ENCODE assay signal across 8 cellular contexts in genomic region chr18:2981212-2981728, GRCh38. TPM values are rescaled to one million over a fixed set of nuclear protein-coding genes. Genes with fewer than 3 reads are reported as not detected.
DNase-seq lines count a peak whose midpoint lies in the region; ATAC-seq and TF ChIP-seq lines count a peak whose summit lies in the region.

No MANE protein-coding gene starts in this region.

- no peak overlapping the region for H3K27ac ChIP-seq in HEK293 (ENCODE audit: extremely low read depth, low read depth, low read length)
- H3K27ac ChIP-seq in iPS-18a (ENCODE audit: low read length): peak overlapping the region; percentile 18

- CTCF ChIA-PET in HEK293 (lab: Yijun Ruan, JAX): interaction anchor here (1.0 kb wide), 1 partner anchor 13 kb away, joined by 4 read pairs; no protein-coding TSS in a partner anchor

- H3K9me3 Mint-ChIP-seq in activated T-helper 1 cell treated with anti-CD3 and anti-CD28 coated beads, Interleukin-12 subunit alpha, Interleukin-12 subunit beta, Interleukin-2, Interleukin-4 antibody, amounts not matched to agents 30 ng/mL and 10 ng/mL and 1 ng/mL, durations not matched to agents 14 hours and 24 hours and 36 hours: no peaks in the 10 kb centered on the region

- H3K4me1 ChIP-seq in HEK293 (ENCODE audit: control insufficient read depth, insufficient read depth, low read length): peaks cover 29% of the 10 kb centered on the region
- H3K4me1 ChIP-seq in iPS-18a (ENCODE audit: control insufficient read depth, low read depth, low read length): peaks cover 26% of the 10 kb centered on the region

- H3K4me3 ChIP-seq in HEK293 (ENCODE audit: low read depth, low read length): no peak overlapping the region
- peak overlapping the region; percentile 25 for H3K4me3 ChIP-seq in iPS-18a (ENCODE audit: low read length)

- no peak for ATAC-seq in GM18505 (IDR thresholded peaks at IDR 0.05; ENCODE audit: unreplicated experiment)

- POLR2A ChIA-PET in HEK293 (lab: Yijun Ruan, JAX): no interaction called here

- no peaks in the 10 kb centered on the region for H3K27me3 Mint-ChIP-seq in activated T-helper 1 cell treated with anti-CD3 and anti-CD28 coated beads, Interleukin-12 subunit alpha, Interleukin-12 subunit beta, Interleukin-2, Interleukin-4 antibody, amounts not matched to agents 30 ng/mL and 10 ng/mL and 1 ng/mL, durations not matched to agents 14 hours and 24 hours and 36 hours (ENCODE audit: insufficient read depth)

- H3K9ac ChIP-seq in iPS-18a (ENCODE audit: low read length): no peak overlapping the region

- DNase-seq in activated T-helper 1 cell treated with anti-CD3 and anti-CD28 coated beads, Interleukin-12 subunit alpha, Interleukin-12 subunit beta, Interleukin-2, Interleukin-4 antibody, amounts not matched to agents 30 ng/mL and 10 ng/mL and 1 ng/mL, durations not matched to agents 14 hours and 24 hours and 36 hours (ENCODE audit: low spot score): no peak
- DNase-seq in stromal cell of bone marrow (ENCODE audit: low read depth): peak; percentile 69
- no peak for DNase-seq in NCI-H146 treated with DMSO at 0.1 percent for 48 hours (lab: John Stamatoyannopoulos, UW; ENCODE audit: unreplicated experiment)
- DNase-seq in stimulated activated CD4-positive, alpha-beta T cell treated with anti-CD3 and anti-CD28 coated beads, Interleukin-4, amount 100 ng/mL, for 24 hours: no peak
- no peak for DNase-seq in NCI-H446 (lab: John Stamatoyannopoulos, UW)

- H3K9me3 ChIP-seq in HEK293 (ENCODE audit: control insufficient read depth, insufficient read depth, low read depth, low read length): no peaks in the 10 kb centered on the region
- H3K9me3 ChIP-seq in iPS-18a (ENCODE audit: control insufficient read depth, low read depth, low read length): no peaks in the 10 kb centered on the region

- H3K27me3 ChIP-seq in iPS-18a (ENCODE audit: control insufficient read depth, insufficient read depth, low read length): no peaks in the 10 kb centered on the region

- H3K36me3 Mint-ChIP-seq in activated T-helper 1 cell treated with anti-CD3 and anti-CD28 coated beads, Interleukin-12 subunit alpha, Interleukin-12 subunit beta, Interleukin-2, Interleukin-4 antibody, amounts not matched to agents 30 ng/mL and 10 ng/mL and 1 ng/mL, durations not matched to agents 14 hours and 24 hours and 36 hours (ENCODE audit: low read depth): peaks cover 18% of the 10 kb centered on the region

- peak overlapping the region; percentile 96 for H3K27ac Mint-ChIP-seq in activated T-helper 1 cell treated with anti-CD3 and anti-CD28 coated beads, Interleukin-12 subunit alpha, Interleukin-12 subunit beta, Interleukin-2, Interleukin-4 antibody, amounts not matched to agents 30 ng/mL and 10 ng/mL and 1 ng/mL, durations not matched to agents 14 hours and 24 hours and 36 hours

- intact Hi-C loops in activated T-helper 1 cell treated with anti-CD3 and anti-CD28 coated beads, Interleukin-12 subunit alpha, Interleukin-12 subunit beta, Interleukin-2, Interleukin-4 antibody, amounts not matched to agents 30 ng/mL and 10 ng/mL and 1 ng/mL, durations not matched to agents 14 hours and 24 hours and 36 hours (cut with micrococcal nuclease): loop anchor here (1.0 to 5.0 kb wide), 5 partner anchors 9 to 324 kb away; partner anchors contain the start of gene SMCHD1

- H3K4me1 Mint-ChIP-seq in activated T-helper 1 cell treated with anti-CD3 and anti-CD28 coated beads, Interleukin-12 subunit alpha, Interleukin-12 subunit beta, Interleukin-2, Interleukin-4 antibody, amounts not matched to agents 30 ng/mL and 10 ng/mL and 1 ng/mL, durations not matched to agents 14 hours and 24 hours and 36 hours (ENCODE audit: low read depth): peaks cover 99% of the 10 kb centered on the region

- TF ChIP-seq CTCF in HEK293 (tag by site-specific recombination; IDR thresholded peaks at IDR 0.05): no peak

- no peak for TF ChIP-seq POLR2A in GM18505 (IDR thresholded peaks at IDR 0.05; ENCODE audit: borderline replicate concordance, extremely low read depth, insufficient read depth, insufficient read length)

- peak overlapping the region; percentile 92 for H3K4me3 Mint-ChIP-seq in activated T-helper 1 cell treated with anti-CD3 and anti-CD28 coated beads, Interleukin-12 subunit alpha, Interleukin-12 subunit beta, Interleukin-2, Interleukin-4 antibody, amounts not matched to agents 30 ng/mL and 10 ng/mL and 1 ng/mL, durations not matched to agents 14 hours and 24 hours and 36 hours

- H3K36me3 ChIP-seq in HEK293 (ENCODE audit: control insufficient read depth in 2 of 2, insufficient read depth in 1 of 2, low read length in 2 of 2) (no peaks in the 10 kb centered on the region), iPS-18a (ENCODE audit: control insufficient read depth, low read depth, low read length) (no peaks in the 10 kb centered on the region)

TF ChIP-seq in HEK293, 187 proteins besides CTCF, POLR2A, EP300 and RAD21:
- TF ChIP-seq ZNF146 (tag by site-specific recombination; IDR thresholded peaks at IDR 0.05): no peak
- TF ChIP-seq ZBTB17 (tag by site-specific recombination; IDR thresholded peaks at IDR 0.05): peak; percentile 97
- 0 out of 2 replicates have a peak, but pooled peaks have one; percentile 18 for TF ChIP-seq PRDM10 (tag by site-specific recombination; IDR thresholded peaks at IDR 0.05)
- no peak for TF ChIP-seq ZNF398 (tag by site-specific recombination; IDR thresholded peaks at IDR 0.05)

RNA-seq across cellular contexts. Expression of gene LPIN2, which starts 31.7 kb away (rescaled TPM):
- 86.6 and 91.8 TPM in 2 replicates for total RNA-seq in activated T-helper 1 cell treated with anti-CD3 and anti-CD28 coated beads, Interleukin-12 subunit alpha, Interleukin-12 subunit beta, Interleukin-2, Interleukin-4 antibody, amounts not matched to agents 30 ng/mL and 10 ng/mL and 1 ng/mL, durations not matched to agents 14 hours and 24 hours and 36 hours
